In genomic region chr11:93480756-93481155, GRCh38 we compare ENCODE assay signal across 18 cellular contexts.
DNase-seq lines count a peak whose midpoint lies in the region; FAIRE-seq and TF ChIP-seq lines count a peak whose summit lies in the region.
"Had no signal": no experiment of that assay in that cellular context is flagged by ENCODE, and none has a peak within 500 bp of the region (broad histone marks: within the 10 kb centered on the region; RNA-seq: fewer than 3 reads in every experiment).

No MANE protein-coding gene starts in this region.

- no peaks in the 10 kb centered on the region for H3K9me3 ChIP-seq in neural progenitor cell (ENCODE audit: low read depth)
- H3K9me3 ChIP-seq: Caco-2 had no signal

- H3K36me3 ChIP-seq in bronchial epithelial cell (ENCODE audit: control insufficient read depth, insufficient read depth, low read length) (no peaks in the 10 kb centered on the region), neural progenitor cell (no peaks in the 10 kb centered on the region)

- H2AFZ ChIP-seq in neural progenitor cell (replicated peaks): no peak overlapping the region
- H2AFZ ChIP-seq: GM23338 had no signal

- H3K4me2 ChIP-seq in neural progenitor cell: no peak overlapping the region
- H3K4me2 ChIP-seq: GM23338 had no signal

- intact Hi-C loops in posterior cingulate gyrus (cut with DNase I) (no loop called here), posterior vena cava (cut with DNase I) (no loop called here)

- peaks cover 2% of the 10 kb centered on the region for H3K27me3 Mint-ChIP-seq in neural progenitor cell (ENCODE audit: insufficient read depth, low read depth)
- H3K27me3 Mint-ChIP-seq: CD4-positive, CD25-positive, alpha-beta regulatory T cell had no signal

- H3K36me3 Mint-ChIP-seq in neural progenitor cell: peaks cover 8% of the 10 kb centered on the region
- H3K36me3 Mint-ChIP-seq: CD4-positive, CD25-positive, alpha-beta regulatory T cell; CD8-positive, alpha-beta T cell had no signal

- no peak overlapping the region for H3K4me3 Mint-ChIP-seq in neural progenitor cell
- H3K4me3 Mint-ChIP-seq: CD4-positive, CD25-positive, alpha-beta regulatory T cell; CD8-positive, alpha-beta T cell; GM23338; H9 had no signal

- H3K9ac ChIP-seq in neural progenitor cell: no peak overlapping the region

- H3K4me1 ChIP-seq in neural progenitor cell: peaks cover 51% of the 10 kb centered on the region
- H3K4me1 ChIP-seq: Caco-2 had no signal

- peaks cover 51% of the 10 kb centered on the region for H3K4me1 Mint-ChIP-seq in neural progenitor cell
- H3K4me1 Mint-ChIP-seq: CD4-positive, CD25-positive, alpha-beta regulatory T cell had no signal

- H3K9me3 Mint-ChIP-seq in neural progenitor cell: no peaks in the 10 kb centered on the region
- H3K9me3 Mint-ChIP-seq: CD8-positive, alpha-beta T cell; GM23338; H9 had no signal

- peaks cover 6% of the 10 kb centered on the region for H4K20me1 ChIP-seq in neural progenitor cell (ENCODE audit: low read depth)

- no peak overlapping the region for H3K4me3 ChIP-seq in LNCaP clone FGC (ENCODE audit: low read depth, low read length)
- H3K4me3 ChIP-seq in bronchial epithelial cell (ENCODE audit: low read depth, low read length): no peak overlapping the region
- no peak overlapping the region for H3K4me3 ChIP-seq in neural progenitor cell
- H3K4me3 ChIP-seq: GM23338 had no signal

- peaks cover 24% of the 10 kb centered on the region for H3F3A ChIP-seq in neural progenitor cell (ENCODE audit: low read depth)

- H3K79me2 ChIP-seq in neural progenitor cell (ENCODE audit: low read depth): peaks cover 4% of the 10 kb centered on the region

- peaks cover 4% of the 10 kb centered on the region for H3K27me3 ChIP-seq in bronchial epithelial cell (ENCODE audit: control insufficient read depth, insufficient read depth, low read length)
- H3K27me3 ChIP-seq in neural progenitor cell: no peaks in the 10 kb centered on the region

- DNase-seq in LNCaP clone FGC (ENCODE audit: low read depth) (peak; percentile 75), bronchial epithelial cell (ENCODE audit: low read depth) (peak; percentile 7), neural progenitor cell (ENCODE audit: low spot score) (no peak), posterior cingulate gyrus (no peak), retina (no peak), posterior vena cava (ENCODE audit: low spot score) (no peak)
- DNase-seq: C1 segment of cervical spinal cord; Caco-2; CD4-positive, CD25-positive, alpha-beta regulatory T cell; CD8-positive, alpha-beta T cell; DMS153; DND-41; H9 had no signal

- peak overlapping the region; percentile 46 for H3K27ac Mint-ChIP-seq in neural progenitor cell
- H3K27ac Mint-ChIP-seq: CD4-positive, CD25-positive, alpha-beta regulatory T cell; CD8-positive, alpha-beta T cell; GM23338 had no signal

- H3K27ac ChIP-seq in 22Rv1: peak overlapping the region; percentile 49
- H3K27ac ChIP-seq in neural progenitor cell: no peak overlapping the region

- TF ChIP-seq CTCF in 22Rv1 (IDR thresholded peaks at IDR 0.05) (no peak), LNCaP clone FGC (IDR thresholded peaks at IDR 0.05; ENCODE audit: control insufficient read depth, extremely low read depth, insufficient read depth) (no peak), bronchial epithelial cell (IDR thresholded peaks at IDR 0.05; ENCODE audit: insufficient read depth, low read length, severe bottlenecking) (no peak), neural progenitor cell (IDR thresholded peaks at IDR 0.05) (no peak)

- no peak for FAIRE-seq in bronchial epithelial cell (lab: Jason Lieb, UNC)
- FAIRE-seq: G401.6, GM12892, GM19239 had no signal

Comparison
In these comparisons a context has a peak if more than half of its experiments do, and no peak if none do; other contexts are left out.
1. DNase-seq: peak in LNCaP clone FGC (single experiment) and bronchial epithelial cell (single experiment); none in neural progenitor cell (single experiment), posterior cingulate gyrus (0 of 10), retina (single experiment) and posterior vena cava (single experiment).